Comparison of ENCODE assay signal across 11 cellular contexts in genomic region chr5:135053278-135053677, GRCh38. TPM values are rescaled to one million over a fixed set of nuclear protein-coding genes. Genes with fewer than 3 reads are reported as not detected.
DNase-seq lines count a peak whose midpoint lies in the region; ATAC-seq and TF ChIP-seq lines count a peak whose summit lies in the region.
"Had no signal": no experiment of that assay in that cellular context is flagged by ENCODE, and none has a peak within 500 bp of the region (broad histone marks: within the 10 kb centered on the region; RNA-seq: fewer than 3 reads in every experiment).

No MANE protein-coding gene starts in this region.

- TF ChIP-seq CTCF in GM13977 (IDR thresholded peaks at IDR 0.05; ENCODE audit: extremely low read depth, insufficient read depth, missing control alignments) (no peak), GM20000 (IDR thresholded peaks at IDR 0.05; ENCODE audit: extremely low read depth, missing control alignments) (no peak)

- DNase-seq in GM13977 (ENCODE audit: low spot score) (peak; percentile 82), GM20000 (ENCODE audit: low spot score) (peak; percentile 84), GDM1 (lab: John Stamatoyannopoulos, UW) (no peak), A172 (ENCODE audit: low spot score) (no peak), SK-N-DZ (ENCODE audit: low spot score) (no peak)
- DNase-seq: activated naive CD4-positive, alpha-beta T cell; head of caudate nucleus; retina had no signal

- in situ Hi-C loops in GM13977 (cut with MboI; ENCODE audit: low pct_unique_long_range_greater_than_20kb, low sequenced_read_pairs, unreplicated experiment) = no loop called here

- TF ChIP-seq POLR2A in Raji (IDR thresholded peaks at IDR 0.05; ENCODE audit: insufficient read depth, low read depth, low read length) = peak; percentile 72

- ATAC-seq in HG03342 (IDR thresholded peaks at IDR 0.05; ENCODE audit: unreplicated experiment) = peak; percentile 91
- no peak for ATAC-seq in HG03039 (IDR thresholded peaks at IDR 0.05; ENCODE audit: unreplicated experiment)

RNA-seq across cellular contexts. Expression of gene PITX1, which starts 19.2 kb away (rescaled TPM):
- 43.7 and 49.3 TPM in 2 replicates for total RNA-seq in A172 (2014; rRNA removed; shearing (Covaris generic))
- 0.50 and 0.53 TPM in 2 replicates for polyA plus RNA-seq in SK-N-DZ (2014; cell fraction: cytosol; rRNA removed)
- polyA plus RNA-seq in SK-N-DZ (2014; cell fraction: nucleus; rRNA removed) = 0.32 and 1.2 TPM in 2 replicates

Comparison
In these comparisons a context has a peak if more than half of its experiments do, and no peak if none do; other contexts are left out.
1. DNase-seq: peak in GM13977 (single experiment) and GM20000 (single experiment); none in GDM1 (single experiment), A172 (single experiment) and SK-N-DZ (single experiment).